In genomic region chr10:13329565-13329964, GRCh38 we compare ENCODE assay signal across 25 cellular contexts.
"Had no signal": no experiment of that assay in that cellular context is flagged by ENCODE, and none has a peak within 500 bp of the region (broad histone marks: within the 10 kb centered on the region; RNA-seq: fewer than 3 reads in every experiment).

No MANE protein-coding gene starts in this region.

- H3K27me3 Mint-ChIP-seq: activated B cell treated with CpG ODN at 0.5 μM for 24 hours; activated CD4-positive, alpha-beta T cell treated with anti-CD3 and anti-CD28 coated beads, Interleukin-2, amount 10 ng/mL, durations not matched to agents 24 days and 14 days; activated CD8-positive, alpha-beta memory T cell treated with anti-CD3 and anti-CD28 coated beads, Interleukin-2, amount 10 ng/mL, durations not matched to agents 7 days and 5 days had no signal

- H3K4me3 ChIP-seq: breast epithelium had no signal

- H3K4me1 ChIP-seq: breast epithelium had no signal

- H3K27ac Mint-ChIP-seq: activated B cell treated with CpG ODN at 0.5 μM for 24 hours; activated CD4-positive, alpha-beta T cell treated with anti-CD3 and anti-CD28 coated beads, Interleukin-2, amount 10 ng/mL, durations not matched to agents 24 days and 14 days; activated CD8-positive, alpha-beta memory T cell treated with anti-CD3 and anti-CD28 coated beads, Interleukin-2, amount 10 ng/mL, durations not matched to agents 7 days and 5 days; T-helper 1 cell treated with Interleukin-12 subunit alpha and Interleukin-12 subunit beta and Interleukin-4 antibody, amounts not matched to agents 30 μg/mL and 1 μg/mL, for 36 hours had no signal

- H3K27me3 ChIP-seq: breast epithelium had no signal

- ATAC-seq: activated CD8-positive, alpha-beta memory T cell treated with anti-CD3 and anti-CD28 coated beads, Interleukin-2, amount 10 ng/mL, durations not matched to agents 7 days and 5 days; activated naive CD4-positive, alpha-beta T cell treated with anti-CD3 and anti-CD28 coated beads, Interleukin-2, amount 50 U/mL, for 72 hours; activated T-cell treated with anti-CD3 and anti-CD28 coated beads, Interleukin-2, amount 50 U/mL, for 4 hours; PC-3 had no signal

- DNase-seq: activated B cell treated with CpG ODN at 0.5 μM for 24 hours; activated CD4-positive, alpha-beta T cell treated with anti-CD3 and anti-CD28 coated beads for 1 hour; activated CD4-positive, alpha-beta T cell treated with anti-CD3 and anti-CD28 coated beads, Interleukin-2, amount 10 ng/mL, durations not matched to agents 24 days and 14 days; activated CD4-positive, alpha-beta T cell treated with anti-CD3 and anti-CD28 coated beads, Interleukin-2, amount 50 U/mL, for 48 hours; activated CD8-positive, alpha-beta memory T cell treated with anti-CD3 and anti-CD28 coated beads, Interleukin-2, amount 10 ng/mL, durations not matched to agents 7 days and 5 days; activated effector memory CD4-positive, alpha-beta T cell treated with anti-CD3 and anti-CD28 coated beads, Interleukin-2, amount 50 U/mL, for 16 hours; activated naive CD4-positive, alpha-beta T cell treated with Interleukin-2 at 50 U/mL for 16 hours; activated T-cell treated with anti-CD3 and anti-CD28 coated beads, Interleukin-2, amount 50 U/mL, for 4 hours; caudate nucleus; KG1; NCI-H1092; NCI-H1417; NCI-H2029; NCI-H2107; NCI-H345; NCI-H510A; NCI-H526 treated with DMSO at 0.1 percent for 48 hours; NCI-H82; NK-92 treated with Interleukin-12 subunit alpha and Interleukin-12 subunit beta, amount 100 ng/mL, for 24 hours; PC-3; SHP77 treated with DMSO at 0.1 percent for 48 hours; T-helper 9 cell had no signal

- H3K9me3 Mint-ChIP-seq: activated B cell treated with CpG ODN at 0.5 μM for 24 hours; activated naive CD4-positive, alpha-beta T cell treated with anti-CD3 and anti-CD28 coated beads, Interleukin-2, amount 50 U/mL, for 72 hours; activated T-cell treated with anti-CD3 and anti-CD28 coated beads, Interleukin-2, amount 50 U/mL, for 4 hours; T-helper 1 cell treated with Interleukin-12 subunit alpha and Interleukin-12 subunit beta and Interleukin-4 antibody, amounts not matched to agents 30 μg/mL and 1 μg/mL, for 36 hours had no signal

- H3K4me1 Mint-ChIP-seq: activated CD4-positive, alpha-beta T cell treated with anti-CD3 and anti-CD28 coated beads, Interleukin-2, amount 10 ng/mL, durations not matched to agents 24 days and 14 days; activated CD8-positive, alpha-beta memory T cell treated with anti-CD3 and anti-CD28 coated beads, Interleukin-2, amount 10 ng/mL, durations not matched to agents 7 days and 5 days had no signal

- H3K27ac ChIP-seq: breast epithelium had no signal

- H3K4me3 Mint-ChIP-seq: activated B cell treated with CpG ODN at 0.5 μM for 24 hours; activated CD4-positive, alpha-beta T cell treated with anti-CD3 and anti-CD28 coated beads, Interleukin-2, amount 10 ng/mL, durations not matched to agents 24 days and 14 days; activated CD8-positive, alpha-beta memory T cell treated with anti-CD3 and anti-CD28 coated beads, Interleukin-2, amount 10 ng/mL, durations not matched to agents 7 days and 5 days; activated T-cell treated with anti-CD3 and anti-CD28 coated beads, Interleukin-2, amount 50 U/mL, for 4 hours; T-helper 1 cell treated with Interleukin-12 subunit alpha and Interleukin-12 subunit beta and Interleukin-4 antibody, amounts not matched to agents 30 μg/mL and 1 μg/mL, for 36 hours had no signal

- H3K36me3 ChIP-seq: breast epithelium had no signal

- H3K9me3 ChIP-seq: breast epithelium had no signal
